In the genomic region with DNA sequence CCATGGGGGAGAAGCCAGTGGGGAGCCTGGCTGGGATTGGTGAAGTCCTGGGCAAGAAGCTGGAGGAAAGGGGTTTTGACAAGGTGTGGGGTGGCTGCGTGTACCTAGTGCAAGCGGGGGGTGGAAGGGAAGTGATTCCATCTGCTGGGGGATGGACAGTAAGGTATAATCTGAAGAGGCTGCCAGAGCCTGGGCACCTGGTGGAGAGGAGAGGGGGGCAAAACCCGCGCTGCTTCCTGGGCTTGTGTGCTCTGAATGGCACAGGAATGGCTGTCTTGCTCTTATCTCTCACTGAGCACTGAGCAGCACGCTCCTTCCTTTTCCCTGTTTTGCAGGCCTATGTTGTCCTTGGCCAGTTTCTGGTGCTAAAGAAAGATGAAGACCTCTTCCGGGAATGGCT, we compare ENCODE assay signal across 8 cellular contexts. TPM values are rescaled to one million over a fixed set of nuclear protein-coding genes. Genes with fewer than 3 reads are reported as not detected.
DNase-seq lines count a peak whose midpoint lies in the region; ATAC-seq and TF ChIP-seq lines count a peak whose summit lies in the region.

No MANE protein-coding gene starts in this region.

- no peaks in the 10 kb centered on the region for H3K9me3 Mint-ChIP-seq in natural killer cell treated with Interleukin-12 subunit alpha and Interleukin-12 subunit beta and Interleukin-15 and Interleukin-18, amount 100 ng/mL, for 72 hours

- H3K4me3 ChIP-seq in BJ (ENCODE audit: low read depth, low read length) (peak overlapping the region; percentile 81), Loucy (ENCODE audit: low read length, poor library complexity, severe bottlenecking) (peak overlapping the region; percentile 86), colonic mucosa (peak overlapping the region; percentile 71)

- TF ChIP-seq CTCF in BJ (IDR thresholded peaks at IDR 0.05; ENCODE audit: insufficient read depth, low read depth, low read length), result no peak
- TF ChIP-seq CTCF in Loucy (conservative IDR thresholded peaks at IDR 0.05; ENCODE audit: low read length), result no peak
- TF ChIP-seq CTCF in colonic mucosa (IDR thresholded peaks at IDR 0.05), result no peak

- H3K79me2 ChIP-seq in Loucy (ENCODE audit: insufficient read depth, low read length), result peaks cover 58% of the 10 kb centered on the region

- peaks cover 24% of the 10 kb centered on the region for H4K20me1 ChIP-seq in Loucy (ENCODE audit: insufficient read depth, low read length, poor library complexity, severe bottlenecking)

- H3K9me3 ChIP-seq in Loucy (ENCODE audit: insufficient read depth, low read depth, low read length) (no peaks in the 10 kb centered on the region), colonic mucosa (no peaks in the 10 kb centered on the region)

- ATAC-seq in natural killer cell treated with Interleukin-12 subunit alpha and Interleukin-12 subunit beta and Interleukin-15 and Interleukin-18, amount 100 ng/mL, for 72 hours, result no peak
- no peak for ATAC-seq in GM19455 (IDR thresholded peaks at IDR 0.05; ENCODE audit: unreplicated experiment)

- H3K27ac ChIP-seq in colonic mucosa, result peak overlapping the region; percentile 93

- H3K4me1 Mint-ChIP-seq in natural killer cell treated with Interleukin-12 subunit alpha and Interleukin-12 subunit beta and Interleukin-15 and Interleukin-18, amount 100 ng/mL, for 72 hours (ENCODE audit: low read depth in 2 of 2), result peaks cover 21 to 31% of the 10 kb centered on the region in 2 donors

- peak overlapping the region; percentile 96 to 97 for H3K27ac Mint-ChIP-seq in natural killer cell treated with Interleukin-12 subunit alpha and Interleukin-12 subunit beta and Interleukin-15 and Interleukin-18, amount 100 ng/mL, for 72 hours

- POLR2A ChIA-PET in BJ (lab: Charles Lee), result interaction anchor here (0.5 kb wide), 1 partner anchor 115 kb away, joined by 3 read pairs; a partner anchor contains a TSS

- peak overlapping the region; percentile 99 for H3K4me3 Mint-ChIP-seq in natural killer cell treated with Interleukin-12 subunit alpha and Interleukin-12 subunit beta and Interleukin-15 and Interleukin-18, amount 100 ng/mL, for 72 hours

- H3K27me3 ChIP-seq in BJ (ENCODE audit: control insufficient read depth, insufficient read depth, low read length) (no peaks in the 10 kb centered on the region), Loucy (ENCODE audit: insufficient read depth, low read length, poor library complexity, severe bottlenecking) (no peaks in the 10 kb centered on the region), colonic mucosa (no peaks in the 10 kb centered on the region)

- no peaks in the 10 kb centered on the region for H3F3A ChIP-seq in Loucy (ENCODE audit: low read depth)

- peaks cover 13% of the 10 kb centered on the region for H3K36me3 Mint-ChIP-seq in natural killer cell treated with Interleukin-12 subunit alpha and Interleukin-12 subunit beta and Interleukin-15 and Interleukin-18, amount 100 ng/mL, for 72 hours

- intact Hi-C loops in colonic mucosa (cut with DNase I), result loop anchor here (5.0 kb wide), 1 partner anchor 41 kb away; a partner anchor contains a TSS

- CTCF ChIA-PET in BJ (lab: Yijun Ruan, JAX), result interaction anchor here (0.7 to 2.4 kb wide), 5 partner anchors 16 to 131 kb away, joined by 3 to 9 read pairs (median 3); no protein-coding TSS in a partner anchor

- no peak overlapping the region for H2AFZ ChIP-seq in Loucy (ENCODE audit: low read length)

- H3K4me2 ChIP-seq in Loucy (ENCODE audit: low read depth, low read length, poor library complexity, severe bottlenecking), result peak overlapping the region; percentile 83

- H3K9ac ChIP-seq in Loucy (ENCODE audit: low read depth, low read length, poor library complexity, severe bottlenecking) (peak overlapping the region; percentile 83), colonic mucosa (ENCODE audit: low read depth in 2 of 2, low read length in 2 of 2) (peak overlapping the region; percentile 85 to 99)

- H3K36me3 ChIP-seq in BJ (ENCODE audit: control insufficient read depth, insufficient read depth, low read length) (peaks cover 27% of the 10 kb centered on the region), Loucy (ENCODE audit: insufficient read depth, low read length) (peaks cover 19% of the 10 kb centered on the region; the same call in 1 of the 2 replicates), colonic mucosa (peaks cover 17% of the 10 kb centered on the region)

- no peaks in the 10 kb centered on the region for H3K27me3 Mint-ChIP-seq in natural killer cell treated with Interleukin-12 subunit alpha and Interleukin-12 subunit beta and Interleukin-15 and Interleukin-18, amount 100 ng/mL, for 72 hours

- H3K4me1 ChIP-seq in Loucy (ENCODE audit: insufficient read depth, low read length, poor library complexity, severe bottlenecking), result peaks cover 24% of the 10 kb centered on the region
- peaks cover 6% of the 10 kb centered on the region for H3K4me1 ChIP-seq in colonic mucosa

- DNase-seq in BJ (ENCODE audit: low read depth) (no peak), colonic mucosa (no peak), NOMO-1 treated with dmso at 0.1 percent for 144 hours (lab: John Stamatoyannopoulos, UW; ENCODE audit: unreplicated experiment) (no peak), HCEC 1CT (no peak), NCI-H2227 treated with DMSO at 0.1 percent for 48 hours (lab: John Stamatoyannopoulos, UW) (no peak)
- no peak for DNase-seq in natural killer cell treated with Interleukin-12 subunit alpha and Interleukin-12 subunit beta and Interleukin-15 and Interleukin-18, amount 100 ng/mL, for 72 hours (ENCODE audit: low spot score)

- no peaks in the 10 kb centered on the region for H3K9me2 ChIP-seq in Loucy (replicated peaks; ENCODE audit: low read depth, low read length)

RNA-seq across cellular contexts. Expression of a gene that starts 1.0 kb away (rescaled TPM):
- polyA plus RNA-seq in BJ (2011; rRNA removed), result 210 and 223 TPM in 2 replicates
- polyA minus RNA-seq in BJ (2011; rRNA and poly(A)+ RNA removed), result 39.6 and 53.2 TPM in 2 replicates
- total RNA-seq in colonic mucosa, result 100 to 1,000 TPM; 128 to 231 TPM
- 100 to 1,000 TPM; 190 to 376 TPM for total RNA-seq in natural killer cell treated with Interleukin-12 subunit alpha and Interleukin-12 subunit beta and Interleukin-15 and Interleukin-18, amount 100 ng/mL, for 72 hours

RNA-seq across cellular contexts. Expression of a gene that starts 1.3 kb away (rescaled TPM):
- polyA plus RNA-seq in BJ (2011; rRNA removed), result 24.0 and 27.7 TPM in 2 replicates
- polyA minus RNA-seq in BJ (2011; rRNA and poly(A)+ RNA removed), result 18.3 and 41.9 TPM in 2 replicates
- 10 to 100 TPM; 27.8 to 32.8 TPM for total RNA-seq in colonic mucosa
- 10 to 100 TPM; 69.6 to 82.1 TPM for total RNA-seq in natural killer cell treated with Interleukin-12 subunit alpha and Interleukin-12 subunit beta and Interleukin-15 and Interleukin-18, amount 100 ng/mL, for 72 hours

RNA-seq across cellular contexts. Expression of a gene that starts 8.5 kb away (rescaled TPM):
- 4.8 and 5.9 TPM in 2 replicates for polyA plus RNA-seq in BJ (2011; rRNA removed)
- polyA minus RNA-seq in BJ (2011; rRNA and poly(A)+ RNA removed), result 0.41 and 0.81 TPM in 2 replicates
- not detected for total RNA-seq in colonic mucosa
- under 1 TPM in 1 of 2 donors, not detected in 1; 0.52 TPM for total RNA-seq in natural killer cell treated with Interleukin-12 subunit alpha and Interleukin-12 subunit beta and Interleukin-15 and Interleukin-18, amount 100 ng/mL, for 72 hours

RNA-seq across cellular contexts. Expression of a gene that starts 23.0 kb away (rescaled TPM):
- polyA plus RNA-seq in BJ (2011; rRNA removed), result 0.56 and 0.69 TPM in 2 replicates
- 0.10 TPM in 1 of 2 replicates, not detected in the other for polyA minus RNA-seq in BJ (2011; rRNA and poly(A)+ RNA removed)
- under 1 TPM in 1 of 2 donors, not detected in 1; 0.35 TPM for total RNA-seq in colonic mucosa
- 1 to 10 TPM; 1.5 to 8.8 TPM for total RNA-seq in natural killer cell treated with Interleukin-12 subunit alpha and Interleukin-12 subunit beta and Interleukin-15 and Interleukin-18, amount 100 ng/mL, for 72 hours

RNA-seq across cellular contexts. Expression of a gene that starts 41.8 kb away (rescaled TPM):
- polyA plus RNA-seq in BJ (2011; rRNA removed), result 12.0 and 13.2 TPM in 2 replicates
- 14.8 and 16.2 TPM in 2 replicates for polyA minus RNA-seq in BJ (2011; rRNA and poly(A)+ RNA removed)
- total RNA-seq in colonic mucosa, result 10 to 100 TPM; 40.0 to 50.9 TPM
- 100 to 1,000 TPM in 1 of 2 donors, 10 to 100 TPM in 1; 72.9 to 107 TPM for total RNA-seq in natural killer cell treated with Interleukin-12 subunit alpha and Interleukin-12 subunit beta and Interleukin-15 and Interleukin-18, amount 100 ng/mL, for 72 hours
